15 cellular contexts compared by ENCODE assay signal in genomic region chr3:117645561-117646242, GRCh38.
DNase-seq lines count a peak whose midpoint lies in the region; ATAC-seq, FAIRE-seq and TF ChIP-seq lines count a peak whose summit lies in the region.
"Had no signal": no experiment of that assay in that cellular context is flagged by ENCODE, and none has a peak within 500 bp of the region (broad histone marks: within the 10 kb centered on the region; RNA-seq: fewer than 3 reads in every experiment).

No MANE protein-coding gene starts in this region.

- POLR2A ChIA-PET in naive thymus-derived CD8-positive, alpha-beta T cell (lab: Charles Lee), result no interaction called here

- no peaks in the 10 kb centered on the region for H3K4me1 Mint-ChIP-seq in naive thymus-derived CD8-positive, alpha-beta T cell
- H3K4me1 Mint-ChIP-seq: activated CD4-positive, alpha-beta memory T cell treated with anti-CD3 and anti-CD28 coated beads, Interleukin-2, amount 10 ng/mL, durations not matched to agents 7 days and 5 days; activated naive CD8-positive, alpha-beta T cell treated with anti-CD3 and anti-CD28 coated beads, Interleukin-2, amount 10 ng/mL, durations not matched to agents 7 days and 5 days had no signal

- peaks cover 0 to 25% (median 6%) of the 10 kb centered on the region in 9 donors for H3K9me3 Mint-ChIP-seq in naive thymus-derived CD8-positive, alpha-beta T cell

- WGBS in small intestine, 3 donors, result 92 to 95% (median 95%) methylated on average over 4 of the region's 4 CpGs

- no peaks in the 10 kb centered on the region for H3K27me3 ChIP-seq in small intestine (ENCODE audit: control insufficient read depth in 2 of 2, insufficient read depth in 2 of 2, low read length in 2 of 2)
- H3K27me3 ChIP-seq: BLaER1, dorsolateral prefrontal cortex, upper lobe of left lung had no signal

- no peaks in the 10 kb centered on the region for H3K4me1 ChIP-seq in small intestine (ENCODE audit: control insufficient read depth in 2 of 2, insufficient read depth in 1 of 2, low read depth in 1 of 2, low read length in 1 of 2)
- H3K4me1 ChIP-seq: BLaER1, upper lobe of left lung had no signal

- no peak overlapping the region for H3K4me3 Mint-ChIP-seq in naive thymus-derived CD8-positive, alpha-beta T cell
- H3K4me3 Mint-ChIP-seq: activated CD4-positive, alpha-beta memory T cell treated with anti-CD3 and anti-CD28 coated beads, Interleukin-2, amount 10 ng/mL, durations not matched to agents 7 days and 5 days; activated naive CD8-positive, alpha-beta T cell treated with anti-CD3 and anti-CD28 coated beads, Interleukin-2, amount 10 ng/mL, durations not matched to agents 7 days and 5 days; neural crest cell had no signal

- peaks cover 0 to 4% (median 0%) of the 10 kb centered on the region in 3 donors for H3K36me3 Mint-ChIP-seq in naive thymus-derived CD8-positive, alpha-beta T cell
- H3K36me3 Mint-ChIP-seq: activated naive CD8-positive, alpha-beta T cell treated with anti-CD3 and anti-CD28 coated beads, Interleukin-2, amount 10 ng/mL, durations not matched to agents 7 days and 5 days had no signal

- ATAC-seq in GM19351 (IDR thresholded peaks at IDR 0.05; ENCODE audit: unreplicated experiment) (peak; percentile 87), HG03097 (IDR thresholded peaks at IDR 0.05; ENCODE audit: low FRiP score, unreplicated experiment) (peak; percentile 97)
- ATAC-seq in naive thymus-derived CD8-positive, alpha-beta T cell, result no peak

- H3K4me3 ChIP-seq in astrocyte of the cerebellum (ENCODE audit: low read depth, low read length) (no peak overlapping the region), small intestine (ENCODE audit: low read depth in 1 of 2, low read length in 2 of 2) (no peak overlapping the region)
- H3K4me3 ChIP-seq: BLaER1, dorsolateral prefrontal cortex, upper lobe of left lung had no signal

- H3K36me3 ChIP-seq in small intestine (ENCODE audit: control insufficient read depth in 2 of 2, insufficient read depth in 2 of 2, low read length in 2 of 2), result no peaks in the 10 kb centered on the region
- H3K36me3 ChIP-seq: BLaER1, upper lobe of left lung had no signal

- H3K27ac Mint-ChIP-seq in naive thymus-derived CD8-positive, alpha-beta T cell, result no peak overlapping the region
- H3K27ac Mint-ChIP-seq: activated CD4-positive, alpha-beta memory T cell treated with anti-CD3 and anti-CD28 coated beads, Interleukin-2, amount 10 ng/mL, durations not matched to agents 7 days and 5 days; activated naive CD8-positive, alpha-beta T cell treated with anti-CD3 and anti-CD28 coated beads, Interleukin-2, amount 10 ng/mL, durations not matched to agents 7 days and 5 days had no signal

- in situ Hi-C loops in astrocyte of the cerebellum (cut with HindIII; ENCODE audit: low sequenced_read_pairs), result no loop called here

- peaks cover 0 to 5% (median 0%) of the 10 kb centered on the region in 5 donors for H3K27me3 Mint-ChIP-seq in naive thymus-derived CD8-positive, alpha-beta T cell
- H3K27me3 Mint-ChIP-seq: activated CD4-positive, alpha-beta memory T cell treated with anti-CD3 and anti-CD28 coated beads, Interleukin-2, amount 10 ng/mL, durations not matched to agents 7 days and 5 days; activated naive CD8-positive, alpha-beta T cell treated with anti-CD3 and anti-CD28 coated beads, Interleukin-2, amount 10 ng/mL, durations not matched to agents 7 days and 5 days had no signal

- FAIRE-seq in small intestine (lab: Jason Lieb, UNC), result no peak

- no peak overlapping the region for H3K27ac ChIP-seq in small intestine (ENCODE audit: low read depth in 1 of 2, low read length in 1 of 2)
- H3K27ac ChIP-seq: BLaER1, dorsolateral prefrontal cortex, upper lobe of left lung had no signal

- DNase-seq in ELR (ENCODE audit: low read depth) (peak; percentile 60), astrocyte of the cerebellum (ENCODE audit: low read depth) (peak; percentile 13), small intestine (no peak), NCI-H1694 (lab: John Stamatoyannopoulos, UW) (no peak)
- DNase-seq in activated naive CD4-positive, alpha-beta T cell treated with Interleukin-2 at 50 U/mL for 16 hours, result no peak
- DNase-seq in naive thymus-derived CD8-positive, alpha-beta T cell, result no peak
- DNase-seq: activated CD4-positive, alpha-beta memory T cell treated with anti-CD3 and anti-CD28 coated beads, Interleukin-2, amount 10 ng/mL, durations not matched to agents 7 days and 5 days; activated naive CD8-positive, alpha-beta T cell treated with anti-CD3 and anti-CD28 coated beads, Interleukin-2, amount 10 ng/mL, durations not matched to agents 7 days and 5 days; dorsolateral prefrontal cortex; foreskin melanocyte; upper lobe of left lung had no signal

- no peak for TF ChIP-seq CTCF in astrocyte of the cerebellum (IDR thresholded peaks at IDR 0.05; ENCODE audit: low read depth, low read length, missing control alignments)

- H3K9me3 ChIP-seq in small intestine (ENCODE audit: control insufficient read depth, low read depth), result no peaks in the 10 kb centered on the region
- H3K9me3 ChIP-seq: BLaER1, upper lobe of left lung had no signal

Comparison
In these comparisons a context has a peak if more than half of its experiments do, and no peak if none do; other contexts are left out.
1. DNase-seq: peak in ELR (single experiment) and astrocyte of the cerebellum (single experiment); none in activated naive CD4-positive, alpha-beta T cell treated with Interleukin-2 at 50 U/mL for 16 hours (single experiment), small intestine (single experiment), NCI-H1694 (single experiment) and naive thymus-derived CD8-positive, alpha-beta T cell (0 of 10).
2. ATAC-seq: peak in GM19351 (single experiment) and HG03097 (single experiment); none in naive thymus-derived CD8-positive, alpha-beta T cell (0 of 2).